14 cellular contexts compared by ENCODE assay signal in the genomic region with DNA sequence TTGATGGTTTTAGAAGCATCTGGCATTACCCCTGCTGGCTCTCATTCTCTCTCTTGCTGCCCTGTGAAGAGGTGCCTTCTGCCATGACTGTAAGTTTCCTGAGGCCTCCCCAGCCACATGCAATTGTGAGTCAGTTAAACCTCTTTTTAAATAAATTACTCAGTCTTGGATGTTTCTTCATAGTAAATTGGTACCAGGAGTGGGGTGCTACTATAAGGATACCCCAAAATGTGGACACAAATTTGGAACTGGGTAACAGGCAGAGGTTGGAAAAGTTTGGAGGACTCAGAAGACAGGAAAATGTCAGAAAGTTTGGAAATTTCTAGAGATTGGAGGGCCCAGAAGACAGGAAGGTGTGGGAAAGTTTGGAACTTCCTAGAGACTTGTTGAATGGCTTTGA. TPM values are rescaled to one million over a fixed set of nuclear protein-coding genes. Genes with fewer than 3 reads are reported as not detected.
"Had no signal": no experiment of that assay in that cellular context is flagged by ENCODE, and none has a peak within 500 bp of the region (broad histone marks: within the 10 kb centered on the region; RNA-seq: fewer than 3 reads in every experiment).

No MANE protein-coding gene starts in this region.

RNA-seq across cellular contexts. Expression of a gene that starts 42.4 kb away (rescaled TPM):
- total RNA-seq: subcutaneous adipose tissue, suprapubic skin, temporal lobe, testis, thoracic aorta, thyroid gland, tibial nerve, transverse colon, upper lobe of left lung, upper lobe of right lung, ureter, vagina had no signal
- polyA plus RNA-seq: stomach, urinary bladder had no signal
